In the genomic region with DNA sequence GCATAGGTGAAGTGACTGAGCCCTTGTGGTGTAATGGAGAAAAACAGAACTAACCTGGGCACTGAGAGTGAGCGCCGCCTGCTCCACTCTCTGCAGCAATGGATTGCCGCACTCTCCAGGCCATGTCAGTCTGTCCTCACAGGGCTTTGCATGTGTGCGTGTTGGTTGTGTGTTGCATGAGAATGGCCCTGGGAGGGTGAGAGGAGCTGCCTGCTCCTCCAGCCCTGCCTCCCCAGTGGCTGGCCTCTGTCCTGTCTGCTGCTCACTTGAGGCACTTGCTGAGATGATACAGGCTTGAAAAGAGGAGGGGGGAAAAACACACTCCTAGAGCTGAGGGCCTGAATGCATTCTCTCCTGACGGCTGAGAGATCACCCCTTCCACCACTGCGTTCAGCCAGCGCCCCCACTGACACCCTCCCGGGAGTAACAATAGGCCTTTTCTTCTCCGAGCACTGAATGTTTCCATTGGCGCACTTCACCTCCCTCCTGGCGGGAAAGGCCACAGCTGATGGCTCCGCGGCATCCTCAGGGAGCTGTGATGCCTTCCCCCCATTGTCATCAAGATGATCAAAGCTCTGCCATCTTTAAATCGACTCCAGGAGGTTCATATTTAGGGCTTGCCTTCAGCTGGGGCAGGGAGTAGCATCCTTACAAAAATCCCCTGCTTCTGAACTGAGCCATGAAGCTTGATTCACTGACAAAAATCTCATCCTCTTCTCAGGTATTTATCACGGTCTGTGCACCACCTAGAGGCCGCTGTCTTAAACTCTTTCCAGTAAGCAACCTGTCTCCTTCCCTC, we compare ENCODE assay signal across 8 cellular contexts. TPM values are rescaled to one million over a fixed set of nuclear protein-coding genes. Genes with fewer than 3 reads are reported as not detected.
DNase-seq lines count a peak whose midpoint lies in the region; ATAC-seq, FAIRE-seq and TF ChIP-seq lines count a peak whose summit lies in the region.

No MANE protein-coding gene starts in this region.

- H3K4me2 ChIP-seq in DOHH2 (ENCODE audit: low read length) = no peak overlapping the region

- no peaks in the 10 kb centered on the region for H3K79me2 ChIP-seq in DOHH2 (ENCODE audit: control insufficient read depth, low read length)

- FAIRE-seq in GM12891 (lab: Jason Lieb, UNC) = no peak

- peaks cover 7% of the 10 kb centered on the region; the same call in 1 of the 2 replicates for H3K27me3 ChIP-seq in DOHH2 (ENCODE audit: control insufficient read depth, low read length)
- H3K27me3 ChIP-seq in H7 (ENCODE audit: control insufficient read depth, insufficient read depth, low read length) = no peaks in the 10 kb centered on the region
- H3K27me3 ChIP-seq in WERI-Rb-1 (ENCODE audit: insufficient read depth, low read depth, severe bottlenecking) = no peaks in the 10 kb centered on the region

- no peaks in the 10 kb centered on the region for H3K9me2 ChIP-seq in DOHH2 (replicated peaks; ENCODE audit: control insufficient read depth, low read length)

- DNase-seq in H7 = peak; percentile 63
- DNase-seq in NCI-H128 (lab: John Stamatoyannopoulos, UW; ENCODE audit: unreplicated experiment) = peak; percentile 2
- peak; percentile 69 for DNase-seq in WERI-Rb-1
- peak; percentile 59 for DNase-seq in mucosa of gallbladder (ENCODE audit: low spot score)
- no peak for DNase-seq in GM12891 (ENCODE audit: insufficient read length, low spot score)

- no peaks in the 10 kb centered on the region for H3F3A ChIP-seq in DOHH2 (ENCODE audit: control insufficient read depth, insufficient read depth)

- no peaks in the 10 kb centered on the region for H3K4me1 ChIP-seq in DOHH2 (ENCODE audit: control insufficient read depth, low read length)

- H3K27ac ChIP-seq in DOHH2 (ENCODE audit: low read depth, low read length) (no peak overlapping the region), WERI-Rb-1 (no peak overlapping the region)

- TF ChIP-seq POLR2A in GM12891 (IDR thresholded peaks at IDR 0.05; ENCODE audit: low read depth, low read length) = no peak

- ATAC-seq in esophagus mucosa (peak; percentile 70), GM18519 (IDR thresholded peaks at IDR 0.05; ENCODE audit: low FRiP score, unreplicated experiment) (no peak)

- H3K9me3 ChIP-seq in DOHH2 (ENCODE audit: control insufficient read depth, insufficient read depth, low read length) (no peaks in the 10 kb centered on the region), WERI-Rb-1 (ENCODE audit: severe bottlenecking) (no peaks in the 10 kb centered on the region)

- H3K36me3 ChIP-seq in DOHH2 (ENCODE audit: control insufficient read depth, low read length) = no peaks in the 10 kb centered on the region
- no peaks in the 10 kb centered on the region for H3K36me3 ChIP-seq in H7 (replicated peaks; ENCODE audit: control insufficient read depth, insufficient read depth, low read length)
- no peaks in the 10 kb centered on the region for H3K36me3 ChIP-seq in WERI-Rb-1

- no peak overlapping the region for H3K4me3 ChIP-seq in DOHH2 (ENCODE audit: low read length)
- peak overlapping the region; percentile 16; the same call in 1 of the 2 replicates for H3K4me3 ChIP-seq in H7 (ENCODE audit: insufficient read depth, low read depth, low read length)
- no peak overlapping the region for H3K4me3 ChIP-seq in WERI-Rb-1 (ENCODE audit: low read depth, low read length)

- TF ChIP-seq CTCF in DOHH2 (IDR thresholded peaks at IDR 0.05; ENCODE audit: low read depth, low read length, poor library complexity, severe bottlenecking) (peak; percentile 61), WERI-Rb-1 (IDR thresholded peaks at IDR 0.05; ENCODE audit: low read depth, low read length) (peak; percentile 71)

- H4K20me1 ChIP-seq in DOHH2 (ENCODE audit: control insufficient read depth, insufficient read depth, low read depth, low read length) = no peaks in the 10 kb centered on the region

TF ChIP-seq in GM12891, 5 proteins besides CTCF, POLR2A, EP300 and RAD21:
- TF ChIP-seq TAF1 (IDR thresholded peaks at IDR 0.05; ENCODE audit: low read depth, low read length) (no peak), SPI1 (IDR thresholded peaks at IDR 0.05; ENCODE audit: low read depth, low read length) (no peak), POU2F2 (IDR thresholded peaks at IDR 0.05; ENCODE audit: low read depth, low read length) (no peak), POLR2AphosphoS5 (IDR thresholded peaks at IDR 0.05; ENCODE audit: low read depth, low read length) (no peak), PAX5 (IDR thresholded peaks at IDR 0.05; ENCODE audit: insufficient read depth, low read length, severe bottlenecking) (no peak)
TF ChIP-seq in GM12891: peak in this region for 0.

RNA-seq across cellular contexts. Expression of gene DAPL1, which starts 49.9 kb away (rescaled TPM):
- total RNA-seq in H7 (2014; rRNA removed; shearing (Covaris generic)) = not detected in 2 replicates
- total RNA-seq in esophagus mucosa = 179 TPM
- total RNA-seq in mucosa of gallbladder = not detected
- not detected for polyA plus RNA-seq in GM12891 (2012; ENCODE audit: low read depth, missing spikeins)

Comparison
In these comparisons a context has a peak if more than half of its experiments do, and no peak if none do; other contexts are left out.
1. RNA of gene DAPL1, which starts 49.9 kb away (total RNA-seq): 179 TPM in esophagus mucosa (single experiment); not detected in mucosa of gallbladder (single experiment) and not detected in H7; every median in the first group is over 100 times any median in the second.